ENCODE assay signal across 21 cellular contexts in the genomic region with DNA sequence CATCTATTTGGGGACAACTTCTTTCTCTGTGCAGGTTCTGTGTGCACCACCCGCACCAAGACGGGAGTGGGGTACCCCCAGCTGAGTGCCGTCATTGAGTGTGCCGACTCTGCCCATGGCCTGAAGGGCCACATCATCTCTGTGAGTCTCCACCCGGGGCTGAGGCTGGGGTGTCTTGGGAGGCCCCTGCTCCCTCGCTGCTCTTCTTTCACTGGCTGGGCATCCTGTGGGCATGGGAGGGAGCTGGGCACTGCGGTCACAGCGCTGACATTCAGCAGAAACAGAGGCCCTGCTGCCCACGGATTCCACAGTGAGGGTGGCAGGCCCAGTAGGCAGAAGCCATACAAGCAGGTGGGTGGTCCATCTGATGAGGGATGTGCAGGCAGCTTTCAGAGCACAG. TPM values are rescaled to one million over a fixed set of nuclear protein-coding genes. Genes with fewer than 3 reads are reported as not detected.
"Had no signal": no experiment of that assay in that cellular context is flagged by ENCODE, and none has a peak within 500 bp of the region (broad histone marks: within the 10 kb centered on the region; RNA-seq: fewer than 3 reads in every experiment).

No MANE protein-coding gene starts in this region.

- H3K4me1 ChIP-seq: pancreas had no signal

- H3K36me3 ChIP-seq: pancreas had no signal

- H3K9me3 Mint-ChIP-seq: activated T-cell treated with anti-CD3 and anti-CD28 coated beads, Interleukin-2, amount 50 U/mL, for 72 hours; central memory CD8-positive, alpha-beta T cell; dendritic cell treated with granulocyte-macrophage colony-stimulating factor and Interleukin-4, amounts not matched to agents 40 ng/mL and 50 ng/mL, for 4 days; endodermal cell; mesothelial cell of epicardium; naive thymus-derived CD4-positive, alpha-beta T cell; stimulated activated naive CD8-positive, alpha-beta T cell treated with anti-CD3 and anti-CD28 coated beads, Interleukin-15, Interleukin-2, amounts not matched to agents 100 ng/mL and 50 ng/mL, for 24 hours had no signal

- ATAC-seq: activated T-cell treated with anti-CD3 and anti-CD28 coated beads, Interleukin-2, amount 50 U/mL, for 72 hours; naive thymus-derived CD4-positive, alpha-beta T cell; pancreas had no signal

- H3K4me1 Mint-ChIP-seq: central memory CD8-positive, alpha-beta T cell had no signal

- H3K36me3 Mint-ChIP-seq: mesothelial cell of epicardium; naive thymus-derived CD4-positive, alpha-beta T cell had no signal

- H3K27me3 Mint-ChIP-seq: activated naive CD8-positive, alpha-beta T cell; central memory CD8-positive, alpha-beta T cell; stimulated activated naive CD8-positive, alpha-beta T cell treated with anti-CD3 and anti-CD28 coated beads, Interleukin-15, Interleukin-2, amounts not matched to agents 100 ng/mL and 50 ng/mL, for 24 hours had no signal

- H3K27me3 ChIP-seq: pancreas, tibial artery had no signal

- H3K27ac Mint-ChIP-seq: activated naive CD8-positive, alpha-beta T cell; activated T-cell treated with anti-CD3 and anti-CD28 coated beads, Interleukin-2, amount 50 U/mL, for 72 hours; endodermal cell; mesothelial cell of epicardium; naive thymus-derived CD4-positive, alpha-beta T cell; stimulated activated naive CD8-positive, alpha-beta T cell treated with anti-CD3 and anti-CD28 coated beads, Interleukin-15, Interleukin-2, amounts not matched to agents 100 ng/mL and 50 ng/mL, for 24 hours had no signal

- H3K4me3 Mint-ChIP-seq: activated naive CD8-positive, alpha-beta T cell; activated T-cell treated with anti-CD3 and anti-CD28 coated beads, Interleukin-2, amount 50 U/mL, for 72 hours; central memory CD8-positive, alpha-beta T cell; dendritic cell treated with granulocyte-macrophage colony-stimulating factor and Interleukin-4, amounts not matched to agents 40 ng/mL and 50 ng/mL, for 4 days; endodermal cell; mesothelial cell of epicardium; naive thymus-derived CD4-positive, alpha-beta T cell; stimulated activated naive CD8-positive, alpha-beta T cell treated with anti-CD3 and anti-CD28 coated beads, Interleukin-15, Interleukin-2, amounts not matched to agents 100 ng/mL and 50 ng/mL, for 24 hours had no signal

- H3K4me3 ChIP-seq: pancreas, prostate gland, tibial artery had no signal

- H3K9me3 ChIP-seq: pancreas, prostate gland, tibial artery had no signal

- H3K27ac ChIP-seq: pancreas, VCaP had no signal

- DNase-seq: activated CD4-positive, alpha-beta T cell treated with anti-CD3 and anti-CD28 coated beads for 4 hours; activated CD4-positive, alpha-beta T cell treated with anti-CD3 and anti-CD28 coated beads, Interleukin-2, amount 50 U/mL, for 4 hours; activated naive CD4-positive, alpha-beta T cell treated with Interleukin-2 at 50 U/mL for 16 hours; activated T-cell treated with anti-CD3 and anti-CD28 coated beads for 4 hours; activated T-cell treated with anti-CD3 and anti-CD28 coated beads, Interleukin-2, amount 50 U/mL, for 72 hours; anterior cingulate cortex; endodermal cell; foreskin fibroblast; naive thymus-derived CD4-positive, alpha-beta T cell; nucleus accumbens; pancreas; stimulated activated CD4-positive, alpha-beta T cell treated with anti-CD3 and anti-CD28 coated beads, Interleukin-2, amount 100 ng/mL, for 48 hours had no signal

RNA-seq across cellular contexts. Expression of a gene that starts 40.4 kb away (rescaled TPM):
- total RNA-seq: activated T-cell treated with anti-CD3 and anti-CD28 coated beads, Interleukin-2, amount 50 U/mL, for 72 hours had no signal
- polyA plus RNA-seq: neural cell had no signal
